In genomic region chr20:19368351-19368750, GRCh38 we compare ENCODE assay signal across 22 cellular contexts.
"Had no signal": no experiment of that assay in that cellular context is flagged by ENCODE, and none has a peak within 500 bp of the region (broad histone marks: within the 10 kb centered on the region; RNA-seq: fewer than 3 reads in every experiment).

No MANE protein-coding gene starts in this region.

- DNase-seq: activated CD4-positive, alpha-beta T cell treated with anti-CD3 and anti-CD28 coated beads, Interleukin-2, amount 10 ng/mL, durations not matched to agents 7 days and 5 days; activated CD4-positive, CD25-positive, alpha-beta regulatory T cell treated with anti-CD3 and anti-CD28 coated beads, Interleukin-2, amount 50 U/mL, for 72 hours; activated naive CD4-positive, alpha-beta T cell treated with Interleukin-2 at 50 U/mL for 16 hours; activated naive CD8-positive, alpha-beta T cell treated with anti-CD3 and anti-CD28 coated beads for 36 hours; activated T-cell treated with anti-CD3 and anti-CD28 coated beads, Interleukin-2, amount 50 U/mL, for 1 hour; effector CD4-positive, alpha-beta T cell; foreskin fibroblast; left ventricle myocardium superior; mammary epithelial cell; naive B cell; occipital lobe; spleen; stimulated activated CD4-positive, alpha-beta T cell treated with anti-CD3 and anti-CD28 coated beads, Interleukin-4, amount 100 ng/mL, for 1 hour; stimulated activated naive CD8-positive, alpha-beta T cell treated with anti-CD3 and anti-CD28 coated beads, Interleukin-15, Interleukin-2, amounts not matched to agents 100 U/mL and 50 U/mL, for 24 hours; T-helper 1 cell; thyroid gland; upper lobe of right lung; WERI-Rb-1 had no signal

- H2AFZ ChIP-seq: hepatocyte had no signal

- ATAC-seq: activated T-helper 17 cell treated with anti-CD3 and anti-CD28 coated beads, Interleukin-2, amount 50 U/mL, for 72 hours; left ventricle myocardium superior; stimulated activated naive CD8-positive, alpha-beta T cell treated with anti-CD3 and anti-CD28 coated beads, Interleukin-15, Interleukin-2, amounts not matched to agents 100 U/mL and 50 U/mL, for 24 hours; upper lobe of right lung had no signal

- H3K4me1 Mint-ChIP-seq: activated CD4-positive, alpha-beta T cell treated with anti-CD3 and anti-CD28 coated beads, Interleukin-2, amount 10 ng/mL, durations not matched to agents 7 days and 5 days; activated naive CD8-positive, alpha-beta T cell treated with anti-CD3 and anti-CD28 coated beads for 36 hours; activated T-helper 17 cell treated with anti-CD3 and anti-CD28 coated beads, Interleukin-2, amount 50 U/mL, for 72 hours; naive B cell had no signal

- H3K27ac ChIP-seq: hepatocyte, spleen, thyroid gland, upper lobe of right lung, WERI-Rb-1 had no signal

- H3K4me3 Mint-ChIP-seq: activated CD4-positive, alpha-beta T cell treated with anti-CD3 and anti-CD28 coated beads, Interleukin-2, amount 10 ng/mL, durations not matched to agents 7 days and 5 days; activated naive CD8-positive, alpha-beta T cell treated with anti-CD3 and anti-CD28 coated beads for 36 hours; activated T-helper 17 cell treated with anti-CD3 and anti-CD28 coated beads, Interleukin-2, amount 50 U/mL, for 72 hours; dendritic cell treated with granulocyte-macrophage colony-stimulating factor and Interleukin-4, amounts not matched to agents 40 ng/mL and 50 ng/mL, for 4 days; naive B cell had no signal

- H3K27me3 ChIP-seq: hepatocyte, spleen, thyroid gland, upper lobe of right lung had no signal

- H3K4me3 ChIP-seq: hepatocyte, spleen, thyroid gland, upper lobe of right lung had no signal

- H3K9me3 Mint-ChIP-seq: activated CD4-positive, alpha-beta T cell treated with anti-CD3 and anti-CD28 coated beads, Interleukin-2, amount 10 ng/mL, durations not matched to agents 7 days and 5 days; activated naive CD8-positive, alpha-beta T cell treated with anti-CD3 and anti-CD28 coated beads for 36 hours; activated T-helper 17 cell treated with anti-CD3 and anti-CD28 coated beads, Interleukin-2, amount 50 U/mL, for 72 hours; dendritic cell treated with granulocyte-macrophage colony-stimulating factor and Interleukin-4, amounts not matched to agents 40 ng/mL and 50 ng/mL, for 4 days had no signal

- H3K36me3 Mint-ChIP-seq: activated naive CD8-positive, alpha-beta T cell treated with anti-CD3 and anti-CD28 coated beads for 36 hours; naive B cell had no signal

- H3K27me3 Mint-ChIP-seq: activated CD4-positive, alpha-beta T cell treated with anti-CD3 and anti-CD28 coated beads, Interleukin-2, amount 10 ng/mL, durations not matched to agents 7 days and 5 days; activated naive CD8-positive, alpha-beta T cell treated with anti-CD3 and anti-CD28 coated beads for 36 hours; dendritic cell treated with granulocyte-macrophage colony-stimulating factor and Interleukin-4, amounts not matched to agents 40 ng/mL and 50 ng/mL, for 4 days had no signal

- H3K4me1 ChIP-seq: spleen, upper lobe of right lung had no signal

- H3K4me2 ChIP-seq: hepatocyte had no signal

- H3K9me3 ChIP-seq: spleen, thyroid gland, upper lobe of right lung had no signal

- H3K27ac Mint-ChIP-seq: activated CD4-positive, alpha-beta T cell treated with anti-CD3 and anti-CD28 coated beads, Interleukin-2, amount 10 ng/mL, durations not matched to agents 7 days and 5 days; activated naive CD8-positive, alpha-beta T cell treated with anti-CD3 and anti-CD28 coated beads for 36 hours; activated T-helper 17 cell treated with anti-CD3 and anti-CD28 coated beads, Interleukin-2, amount 50 U/mL, for 72 hours; dendritic cell treated with granulocyte-macrophage colony-stimulating factor and Interleukin-4, amounts not matched to agents 40 ng/mL and 50 ng/mL, for 4 days; naive B cell; progenitor cell of endocrine pancreas had no signal

- H3K36me3 ChIP-seq: spleen, thyroid gland, upper lobe of right lung, WERI-Rb-1 had no signal
